ENCODE assay signal across 8 cellular contexts in the genomic region with DNA sequence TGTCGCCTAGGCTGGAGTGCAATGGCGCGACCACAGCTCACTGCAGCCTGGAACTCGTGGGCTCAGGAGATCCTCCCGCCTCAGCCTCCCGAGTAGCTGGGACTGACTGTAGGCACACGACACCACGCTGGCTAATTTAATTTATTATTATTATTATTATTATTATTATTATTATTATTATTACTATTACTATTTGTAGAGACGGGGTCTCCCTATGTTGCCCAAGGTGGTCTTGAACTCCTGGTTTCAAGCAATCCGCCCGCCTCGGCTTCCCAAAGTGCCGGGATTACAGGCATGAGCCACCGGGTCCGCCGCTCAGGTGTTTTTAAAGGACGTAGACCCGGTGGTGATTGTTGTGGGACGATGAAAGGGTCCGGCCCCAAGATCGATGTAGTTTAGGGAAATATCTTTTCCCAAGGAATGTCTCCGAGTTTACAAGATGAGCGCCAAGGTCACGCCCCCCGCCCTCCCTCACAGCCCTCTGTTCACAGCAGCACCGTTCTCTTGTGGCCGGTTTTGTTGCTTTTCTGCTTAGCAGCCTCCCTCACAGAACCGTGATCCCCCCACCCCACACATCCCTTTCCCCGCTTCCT. TPM values are rescaled to one million over a fixed set of nuclear protein-coding genes. Genes with fewer than 3 reads are reported as not detected.
A peak's percentile ranks its signal among the peaks of the same experiment; 100 is the strongest.
DNase-seq lines count a peak whose midpoint lies in the region; ATAC-seq, FAIRE-seq and TF ChIP-seq lines count a peak whose summit lies in the region.

No MANE protein-coding gene starts in this region.

- 63 to 67% methylated on average over 29 of the region's 29 CpGs for WGBS in pancreas, 2 donors

- peaks cover 40% of the 10 kb centered on the region for H3K36me3 Mint-ChIP-seq in Caco-2 (ENCODE audit: insufficient read depth, unreplicated experiment)

- H3K4me1 ChIP-seq in Caco-2 (peaks cover 37% of the 10 kb centered on the region), SJCRH30 (no peaks in the 10 kb centered on the region), pancreas (peaks cover 8 to 11% (median 10%) of the 10 kb centered on the region in 3 donors), OCI-LY7 (ENCODE audit: insufficient read depth, low read length, poor library complexity, severe bottlenecking) (no peaks in the 10 kb centered on the region)

- DNase-seq in Caco-2 (no peak), SJCRH30 (no peak), fibroblast of mammary gland (ENCODE audit: low read depth) (no peak), pancreas (peak in 2 of 6 donors; percentile 12 to 21), GOT3 (lab: John Stamatoyannopoulos, UW) (no peak), OCI-LY7 (ENCODE audit: low spot score) (no peak)

- TF ChIP-seq CTCF in Caco-2 (IDR thresholded peaks at IDR 0.05; ENCODE audit: insufficient read depth in 1 of 2, low read depth in 1 of 2, low read length in 1 of 2, severe bottlenecking in 1 of 2, unreplicated experiment in 1 of 2): no peak
- no peak for TF ChIP-seq CTCF in fibroblast of mammary gland (conservative IDR thresholded peaks at IDR 0.05; ENCODE audit: control insufficient read depth, insufficient read depth, low read depth, low read length)
- TF ChIP-seq CTCF in pancreas (IDR thresholded peaks at IDR 0.05): no peak
- TF ChIP-seq CTCF in OCI-LY7 (conservative IDR thresholded peaks at IDR 0.05; ENCODE audit: low read length): no peak

- H3K27me3 ChIP-seq in Caco-2 (replicated peaks; ENCODE audit: control insufficient read depth, insufficient read depth, low read length) (no peaks in the 10 kb centered on the region), SJCRH30 (no peaks in the 10 kb centered on the region), pancreas (no peaks in the 10 kb centered on the region)

- peak overlapping the region; percentile 74 for H3K4me3 ChIP-seq in Caco-2 (ENCODE audit: low read depth, low read length)
- peak overlapping the region; percentile 74 for H3K4me3 ChIP-seq in SJCRH30
- peak overlapping the region; percentile 66 for H3K4me3 ChIP-seq in fibroblast of mammary gland (ENCODE audit: control insufficient read depth, low read depth, low read length)
- H3K4me3 ChIP-seq in pancreas: peak overlapping the region; percentile 63 to 80 (median 74)
- no peak overlapping the region for H3K4me3 ChIP-seq in OCI-LY7 (ENCODE audit: low read depth, low read length, poor library complexity, severe bottlenecking)

- H3K9me3 ChIP-seq in Caco-2 (no peaks in the 10 kb centered on the region), SJCRH30 (replicated peaks) (no peaks in the 10 kb centered on the region), pancreas (no peaks in the 10 kb centered on the region), OCI-LY7 (ENCODE audit: low read length) (no peaks in the 10 kb centered on the region)

- no peaks in the 10 kb centered on the region for H3K36me3 ChIP-seq in Caco-2 (ENCODE audit: control insufficient read depth, insufficient read depth, low read length)
- no peaks in the 10 kb centered on the region for H3K36me3 ChIP-seq in SJCRH30
- no peaks in the 10 kb centered on the region for H3K36me3 ChIP-seq in pancreas
- H3K36me3 ChIP-seq in OCI-LY7 (ENCODE audit: insufficient read depth, low read length): no peaks in the 10 kb centered on the region

- no TSS peak for BruUV-seq in Caco-2 (replicated peaks; lab: Mats Ljungman, UMichigan)
- no TSS peak for BruUV-seq in OCI-LY7 (replicated peaks; lab: Mats Ljungman, UMichigan)

- H3K27ac ChIP-seq in SJCRH30: peak overlapping the region; percentile 95
- H3K27ac ChIP-seq in pancreas: peak overlapping the region; percentile 85 to 97 (median 94)
- H3K27ac ChIP-seq in OCI-LY7 (ENCODE audit: low read depth, low read length, poor library complexity, severe bottlenecking): no peak overlapping the region

- no peak overlapping the region for H3K4me2 ChIP-seq in OCI-LY7 (ENCODE audit: low read length)

- ATAC-seq in pancreas (no peak), HG02840 (IDR thresholded peaks at IDR 0.05; ENCODE audit: low FRiP score, unreplicated experiment) (no peak), GM18519 (IDR thresholded peaks at IDR 0.05; ENCODE audit: low FRiP score, unreplicated experiment) (no peak)

- H3K27ac Mint-ChIP-seq in Caco-2 (ENCODE audit: unreplicated experiment): peak overlapping the region; percentile 98

- no peaks in the 10 kb centered on the region for H4K20me1 ChIP-seq in OCI-LY7 (ENCODE audit: insufficient read depth, low read length)

- POLR2A ChIA-PET in Caco-2 (lab: Charles Lee) (no interaction called here), OCI-LY7 (lab: Charles Lee) (no interaction called here)

- no peaks in the 10 kb centered on the region for H3K9me3 Mint-ChIP-seq in Caco-2 (ENCODE audit: unreplicated experiment)

- peak overlapping the region; percentile 92 for H3K4me3 Mint-ChIP-seq in Caco-2 (ENCODE audit: unreplicated experiment)

- H3K4me1 Mint-ChIP-seq in Caco-2 (ENCODE audit: low read depth, unreplicated experiment): peaks cover 49% of the 10 kb centered on the region

- intact Hi-C loops in Caco-2 (cut with micrococcal nuclease; ENCODE audit: unreplicated experiment) (loop anchor here (2.0 to 5.0 kb wide), 3 partner anchors 73 to 182 kb away; no protein-coding TSS in a partner anchor), pancreas (cut with DNase I) (no loop called here), OCI-LY7 (cut with micrococcal nuclease; ENCODE audit: unreplicated experiment) (no loop called here)

- H3K9me2 ChIP-seq in OCI-LY7 (ENCODE audit: insufficient read depth, low read length): no peaks in the 10 kb centered on the region

- H3K27me3 Mint-ChIP-seq in Caco-2 (ENCODE audit: insufficient read depth, unreplicated experiment): no peaks in the 10 kb centered on the region

- FAIRE-seq in pancreas (lab: Jason Lieb, UNC): no peak

- CTCF ChIA-PET in Caco-2 (lab: Charles Lee): no interaction called here
- CTCF ChIA-PET in OCI-LY7 (lab: Charles Lee; ENCODE audit: unreplicated experiment): no interaction called here

- no peaks in the 10 kb centered on the region for H3K79me2 ChIP-seq in OCI-LY7 (ENCODE audit: insufficient read depth, low read depth, low read length)

- no peak overlapping the region for H2AFZ ChIP-seq in OCI-LY7 (ENCODE audit: low read length)

RNA-seq across cellular contexts. Expression of a gene that starts 0.7 kb away (rescaled TPM):
- total RNA-seq in Caco-2 (2022) (87.2 and 87.5 TPM in 2 replicates), pancreas (10 to 100 TPM in 1 of 6 donors, 1 to 10 TPM in 5; 5.9 to 12.1 (median 8.4) TPM), OCI-LY7 (2022) (not detected in 2 replicates)
- total RNA-seq in SJCRH30 (2014; rRNA removed; shearing (Covaris generic)): 28.5 and 32.2 TPM in 2 replicates
- polyA plus RNA-seq in pancreas: 1 to 10 TPM; 3.8 to 4.8 TPM
- total RNA-seq in OCI-LY7 (2014; rRNA removed; shearing (Covaris generic)): not detected in 2 replicates

RNA-seq across cellular contexts. Expression of a gene that starts 31.6 kb away (rescaled TPM):
- total RNA-seq in Caco-2 (2022) (0.86 and 1.0 TPM in 2 replicates), pancreas (1 to 10 TPM in 2 of 6 donors, under 1 TPM in 4; 0.43 to 1.4 (median 0.61) TPM), OCI-LY7 (2022) (2.0 and 3.4 TPM in 2 replicates)
- 0.46 and 0.49 TPM in 2 replicates for total RNA-seq in SJCRH30 (2014; rRNA removed; shearing (Covaris generic))
- polyA plus RNA-seq in pancreas: under 1 TPM; 0.11 to 0.45 TPM
- 0.15 and 0.98 TPM in 2 replicates for total RNA-seq in OCI-LY7 (2014; rRNA removed; shearing (Covaris generic))

Comparison
In these comparisons a context has a peak if more than half of its experiments do, and no peak if none do; other contexts are left out.
1. RNA of a gene that starts 0.7 kb away (total RNA-seq): 87.2 to 87.5 TPM in Caco-2, 28.5 to 32.2 TPM in SJCRH30 and 5.9 to 12.1 TPM in pancreas; not detected in OCI-LY7; every median in the first group is over 4 times any median in the second.